In genomic region chr13:99657848-99658265, GRCh38 we compare ENCODE assay signal across 7 cellular contexts. TPM values are rescaled to one million over a fixed set of nuclear protein-coding genes. Genes with fewer than 3 reads are reported as not detected.
A peak's percentile ranks its signal among the peaks of the same experiment; 100 is the strongest.
DNase-seq lines count a peak whose midpoint lies in the region; ATAC-seq and TF ChIP-seq lines count a peak whose summit lies in the region.

No MANE protein-coding gene starts in this region.

- H3K27ac ChIP-seq in foreskin keratinocyte: no peak overlapping the region

- ATAC-seq in GM19035 (IDR thresholded peaks at IDR 0.05; ENCODE audit: unreplicated experiment): peak; percentile 21
- ATAC-seq in activated T-helper 17 cell treated with anti-CD3 and anti-CD28 coated beads, Interleukin-2, amount 50 U/mL, for 72 hours (replicated peaks): peak; percentile 6
- no peak for ATAC-seq in foreskin keratinocyte

- H3K36me3 Mint-ChIP-seq in activated T-helper 17 cell treated with anti-CD3 and anti-CD28 coated beads, Interleukin-2, amount 50 U/mL, for 72 hours (ENCODE audit: low read depth): no peaks in the 10 kb centered on the region
- H3K36me3 Mint-ChIP-seq in osteocyte (ENCODE audit: unreplicated experiment): no peaks in the 10 kb centered on the region

- peak overlapping the region; percentile 75 for H3K4me3 Mint-ChIP-seq in activated T-helper 17 cell treated with anti-CD3 and anti-CD28 coated beads, Interleukin-2, amount 50 U/mL, for 72 hours
- peak overlapping the region; percentile 71 for H3K4me3 Mint-ChIP-seq in osteocyte (ENCODE audit: unreplicated experiment)

- H3K4me1 ChIP-seq in foreskin keratinocyte: no peaks in the 10 kb centered on the region

- H3K9me3 Mint-ChIP-seq in activated T-helper 17 cell treated with anti-CD3 and anti-CD28 coated beads, Interleukin-2, amount 50 U/mL, for 72 hours: no peaks in the 10 kb centered on the region
- no peaks in the 10 kb centered on the region for H3K9me3 Mint-ChIP-seq in osteocyte (ENCODE audit: unreplicated experiment)

- H3K4me1 Mint-ChIP-seq in activated T-helper 17 cell treated with anti-CD3 and anti-CD28 coated beads, Interleukin-2, amount 50 U/mL, for 72 hours: peaks cover 22% of the 10 kb centered on the region
- peaks cover 43% of the 10 kb centered on the region for H3K4me1 Mint-ChIP-seq in osteocyte (ENCODE audit: unreplicated experiment)

- no peak overlapping the region for H3K27ac Mint-ChIP-seq in activated T-helper 17 cell treated with anti-CD3 and anti-CD28 coated beads, Interleukin-2, amount 50 U/mL, for 72 hours
- peak overlapping the region; percentile 95 for H3K27ac Mint-ChIP-seq in osteocyte (ENCODE audit: unreplicated experiment)

- H3K27me3 Mint-ChIP-seq in activated T-helper 17 cell treated with anti-CD3 and anti-CD28 coated beads, Interleukin-2, amount 50 U/mL, for 72 hours: no peaks in the 10 kb centered on the region
- no peaks in the 10 kb centered on the region for H3K27me3 Mint-ChIP-seq in osteocyte (ENCODE audit: unreplicated experiment)

- peaks cover 68% of the 10 kb centered on the region for H3K27me3 ChIP-seq in foreskin keratinocyte

- TF ChIP-seq CTCF in foreskin fibroblast (IDR thresholded peaks at IDR 0.05; ENCODE audit: low read depth, low read length): no peak
- TF ChIP-seq CTCF in osteocyte (IDR thresholded peaks at IDR 0.05): no peak
- no peak for TF ChIP-seq CTCF in foreskin keratinocyte (conservative IDR thresholded peaks at IDR 0.05)

- peak overlapping the region; percentile 37 to 38 for H3K4me3 ChIP-seq in foreskin fibroblast (ENCODE audit: low read depth in 1 of 2, low read length in 2 of 2)

- peak; percentile 6 for DNase-seq in HuH-7 (ENCODE audit: low spot score)
- DNase-seq in foreskin fibroblast: peak; percentile 9 to 53
- peak; percentile 87 for DNase-seq in osteocyte (ENCODE audit: extremely low spot score, unreplicated experiment)
- DNase-seq in SHP77 treated with DMSO at 0.1 percent for 48 hours (lab: John Stamatoyannopoulos, UW): no peak
- DNase-seq in foreskin keratinocyte: no peak

RNA-seq across cellular contexts. Expression of gene CLYBL, which starts 51.4 kb away (rescaled TPM):
- total RNA-seq in activated T-helper 17 cell treated with anti-CD3 and anti-CD28 coated beads, Interleukin-2, amount 50 U/mL, for 72 hours: 10 to 100 TPM in 1 of 2 donors, 1 to 10 TPM in 1; 8.9 to 10.0 TPM
- 4.4 and 6.4 TPM in 2 replicates for total RNA-seq in osteocyte
- 1.3 and 1.5 TPM in 2 replicates for total RNA-seq in foreskin keratinocyte
- 1.3 and 1.9 TPM in 2 replicates for polyA plus RNA-seq in foreskin keratinocyte

Comparison
In these comparisons a context has a peak if more than half of its experiments do, and no peak if none do; other contexts are left out.
1. DNase-seq: peak in HuH-7 (single experiment), foreskin fibroblast (2 of 2) and osteocyte (single experiment); none in SHP77 treated with DMSO at 0.1 percent for 48 hours (single experiment) and foreskin keratinocyte (0 of 2).